13 cellular contexts compared by ENCODE assay signal in the genomic region with DNA sequence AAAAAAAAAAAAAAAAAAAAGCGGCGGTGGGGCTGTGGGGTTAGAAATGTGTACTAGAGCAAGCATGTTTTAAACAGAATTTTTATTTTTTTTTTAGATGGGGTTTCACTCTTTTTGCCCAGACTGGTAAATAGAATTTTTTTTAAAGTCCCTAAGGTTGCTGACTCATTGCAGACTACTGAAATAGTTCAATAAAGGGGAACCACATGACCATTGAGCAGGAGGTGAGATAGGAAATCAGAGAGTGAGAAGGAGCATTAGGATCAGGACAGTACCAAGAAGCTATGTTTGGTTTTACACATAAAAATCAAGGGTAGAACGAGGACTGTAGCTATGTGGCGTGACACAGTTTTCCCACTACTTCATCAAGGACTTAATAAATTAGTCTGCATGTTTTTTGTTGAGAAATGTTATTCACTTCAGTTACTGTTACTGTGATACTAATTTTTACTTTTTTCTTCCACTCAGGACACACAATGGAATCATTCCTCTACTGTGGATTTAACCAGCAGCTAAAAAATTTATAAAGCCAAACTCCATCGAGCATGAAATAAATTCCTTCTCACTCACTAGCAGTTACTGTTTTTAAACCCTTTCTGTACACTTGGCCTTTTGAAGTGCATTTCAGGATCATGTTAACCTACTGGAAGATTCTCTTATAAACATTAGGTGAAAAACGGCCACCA. TPM values are rescaled to one million over a fixed set of nuclear protein-coding genes. Genes with fewer than 3 reads are reported as not detected.
DNase-seq lines count a peak whose midpoint lies in the region; ATAC-seq, FAIRE-seq and TF ChIP-seq lines count a peak whose summit lies in the region.
"Had no signal": no experiment of that assay in that cellular context is flagged by ENCODE, and none has a peak within 500 bp of the region (broad histone marks: within the 10 kb centered on the region; RNA-seq: fewer than 3 reads in every experiment).

No MANE protein-coding gene starts in this region.

- H3K4me3 Mint-ChIP-seq in progenitor cell of endocrine pancreas (ENCODE audit: low read depth) = no peak overlapping the region
- H3K4me3 Mint-ChIP-seq: CD14-positive monocyte had no signal

- in situ Hi-C loops in Caki2 (cut with HindIII; ENCODE audit: low pct_unique_long_range_greater_than_20kb, low sequenced_read_pairs) = no loop called here

- H3K27me3 ChIP-seq in esophagus muscularis mucosa = no peaks in the 10 kb centered on the region

- peak; percentile 60 for DNase-seq in Caki2 (ENCODE audit: low read depth)
- peak; percentile 38 for DNase-seq in HTR-8/SVneo (ENCODE audit: insufficient read length, low spot score)
- peak; percentile 7 for DNase-seq in esophagus muscularis mucosa (ENCODE audit: extremely low spot score)
- no peak for DNase-seq in progenitor cell of endocrine pancreas (ENCODE audit: low spot score, unreplicated experiment)
- no peak for DNase-seq in NOMO-1 (lab: John Stamatoyannopoulos, UW; ENCODE audit: unreplicated experiment in 2 of 2)
- DNase-seq in pons (ENCODE audit: low spot score) = no peak
- DNase-seq: activated CD8-positive, alpha-beta memory T cell treated with anti-CD3 and anti-CD28 coated beads, Interleukin-2, amount 50 U/mL, for 48 hours; NCI-H774 had no signal

- no peaks in the 10 kb centered on the region for H3K36me3 ChIP-seq in esophagus muscularis mucosa

- 49% methylated on average over 6 of the region's 6 CpGs for WGBS in esophagus muscularis mucosa

- no peak for TF ChIP-seq POLR2A in esophagus muscularis mucosa (IDR thresholded peaks at IDR 0.05; ENCODE audit: low read depth)

- ATAC-seq in GM21737 (IDR thresholded peaks at IDR 0.05; ENCODE audit: unreplicated experiment) (no peak), GM19467 (IDR thresholded peaks at IDR 0.05; ENCODE audit: unreplicated experiment) (no peak)

- no peaks in the 10 kb centered on the region for H3K27me3 Mint-ChIP-seq in progenitor cell of endocrine pancreas

- TF ChIP-seq CTCF in esophagus muscularis mucosa (IDR thresholded peaks at IDR 0.05) (no peak), progenitor cell of endocrine pancreas (IDR thresholded peaks at IDR 0.05; ENCODE audit: unreplicated experiment) (no peak)

- TF ChIP-seq EP300 in esophagus muscularis mucosa (IDR thresholded peaks at IDR 0.05) = no peak

- H3K4me1 ChIP-seq in esophagus muscularis mucosa = peaks cover 3 to 26% (median 23%) of the 10 kb centered on the region in 4 donors

- peak overlapping the region; percentile 79 for H3K27ac Mint-ChIP-seq in progenitor cell of endocrine pancreas
- H3K27ac Mint-ChIP-seq: CD14-positive monocyte had no signal

- no peak for FAIRE-seq in HTR-8/SVneo (lab: Jason Lieb, UNC)
- FAIRE-seq: colon, islet of Langerhans had no signal

- peaks cover 39% of the 10 kb centered on the region for H3K4me1 Mint-ChIP-seq in progenitor cell of endocrine pancreas (ENCODE audit: low read depth)
- H3K4me1 Mint-ChIP-seq: CD14-positive monocyte had no signal

- intact Hi-C loops in esophagus muscularis mucosa (cut with DNase I) = no loop called here

- H3K36me3 Mint-ChIP-seq in progenitor cell of endocrine pancreas (ENCODE audit: insufficient read depth) = peaks cover 22% of the 10 kb centered on the region
- H3K36me3 Mint-ChIP-seq: CD14-positive monocyte had no signal

- no peaks in the 10 kb centered on the region for H3K9me3 Mint-ChIP-seq in progenitor cell of endocrine pancreas (ENCODE audit: low read depth)

- peak overlapping the region; percentile 51 to 73 (median 63) for H3K27ac ChIP-seq in esophagus muscularis mucosa (replicated peaks in 1 of 4)

- no peak overlapping the region for H3K4me3 ChIP-seq in esophagus muscularis mucosa

- H3K9me3 ChIP-seq in esophagus muscularis mucosa = no peaks in the 10 kb centered on the region

RNA-seq across cellular contexts. Expression of a gene that starts 33.4 kb away (rescaled TPM):
- total RNA-seq in Caki2 (2014; rRNA removed; shearing (Covaris generic); ENCODE audit: low replicate concordance) = 23.4 and 38.2 TPM in 2 replicates
- under 1 TPM; 0.17 to 0.69 (median 0.37) TPM for total RNA-seq in esophagus muscularis mucosa
- 257 and 299 TPM in 2 replicates for total RNA-seq in progenitor cell of endocrine pancreas

Comparison
In these comparisons a context has a peak if more than half of its experiments do, and no peak if none do; other contexts are left out.
1. DNase-seq: peak in Caki2 (single experiment), HTR-8/SVneo (single experiment) and esophagus muscularis mucosa (single experiment); none in progenitor cell of endocrine pancreas (single experiment), NOMO-1 (0 of 2) and pons (single experiment).
2. RNA of a gene that starts 33.4 kb away (total RNA-seq): 257 to 299 TPM in progenitor cell of endocrine pancreas and 23.4 to 38.2 TPM in Caki2; 0.17 to 0.69 TPM in esophagus muscularis mucosa; every median in the first group is over 10 times any median in the second.